In the genomic region with DNA sequence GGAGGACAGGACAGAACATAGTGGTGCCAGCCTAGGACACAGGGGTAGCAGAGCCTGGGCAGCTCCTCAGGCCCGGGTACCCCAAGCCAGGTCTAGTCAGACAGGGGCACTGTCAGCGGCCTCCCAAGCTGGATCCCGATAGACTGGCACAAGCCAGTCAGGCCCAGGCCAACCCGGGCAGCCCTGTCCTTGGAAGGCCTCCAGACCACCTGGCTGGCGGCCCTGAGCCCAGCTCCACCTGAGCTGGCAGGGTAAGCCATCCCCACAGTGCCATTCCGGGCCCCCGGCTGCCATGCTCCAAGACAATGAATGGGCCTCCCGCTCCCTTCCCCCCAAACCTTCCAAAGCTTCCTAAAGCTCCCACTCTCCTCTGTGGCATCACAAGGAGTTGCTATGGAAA, we compare ENCODE assay signal across 16 cellular contexts.
DNase-seq lines count a peak whose midpoint lies in the region; ATAC-seq and TF ChIP-seq lines count a peak whose summit lies in the region.
"Had no signal": no experiment of that assay in that cellular context is flagged by ENCODE, and none has a peak within 500 bp of the region (broad histone marks: within the 10 kb centered on the region; RNA-seq: fewer than 3 reads in every experiment).

No MANE protein-coding gene starts in this region.

- TF ChIP-seq CTCF in natural killer cell (IDR thresholded peaks at IDR 0.05) (no peak), VCaP (conservative IDR thresholded peaks at IDR 0.05) (no peak), sigmoid colon (IDR thresholded peaks at IDR 0.05) (no peak)

- DNase-seq in natural killer cell treated with Interleukin-12 subunit alpha and Interleukin-12 subunit beta and Interleukin-15 and Interleukin-18, amount 100 ng/mL, for 72 hours (ENCODE audit: low spot score), result no peak
- DNase-seq in natural killer cell (no peak), medulla oblongata (ENCODE audit: extremely low spot score) (peak; percentile 44), SK-N-DZ (ENCODE audit: low spot score) (no peak), sigmoid colon (no peak)
- DNase-seq: BE2C, Calu3, GDM1, NCI-H1105, NCI-H1694, NCI-H446, PC-9 had no signal

- ATAC-seq in natural killer cell treated with Interleukin-12 subunit alpha and Interleukin-12 subunit beta and Interleukin-15 and Interleukin-18, amount 100 ng/mL, for 72 hours, result peak; percentile 14 to 22
- ATAC-seq in natural killer cell (no peak), HG03108 (IDR thresholded peaks at IDR 0.05; ENCODE audit: unreplicated experiment) (no peak)

- H3K27me3 Mint-ChIP-seq in natural killer cell treated with Interleukin-12 subunit alpha and Interleukin-12 subunit beta and Interleukin-15 and Interleukin-18, amount 100 ng/mL, for 72 hours, result peaks cover 0 to 3% of the 10 kb centered on the region in 2 donors
- H3K27me3 Mint-ChIP-seq in natural killer cell (ENCODE audit: low read depth in 2 of 2), result peaks cover 7 to 15% of the 10 kb centered on the region in 2 donors

- WGBS in sigmoid colon, 2 donors, result 90% methylated on average over 8 of the region's 8 CpGs

- no peaks in the 10 kb centered on the region for H3K36me3 Mint-ChIP-seq in natural killer cell treated with Interleukin-12 subunit alpha and Interleukin-12 subunit beta and Interleukin-15 and Interleukin-18, amount 100 ng/mL, for 72 hours
- H3K36me3 Mint-ChIP-seq in natural killer cell, result no peaks in the 10 kb centered on the region
- H3K36me3 Mint-ChIP-seq: CD4-positive, alpha-beta memory T cell had no signal

- no peaks in the 10 kb centered on the region for H3K9me3 Mint-ChIP-seq in natural killer cell treated with Interleukin-12 subunit alpha and Interleukin-12 subunit beta and Interleukin-15 and Interleukin-18, amount 100 ng/mL, for 72 hours
- H3K9me3 Mint-ChIP-seq in natural killer cell, result no peaks in the 10 kb centered on the region

- intact Hi-C loops in natural killer cell (cut with micrococcal nuclease), result no loop called here
- intact Hi-C loops in sigmoid colon (cut with DNase I), result no loop called here

- H3K4me3 Mint-ChIP-seq in natural killer cell treated with Interleukin-12 subunit alpha and Interleukin-12 subunit beta and Interleukin-15 and Interleukin-18, amount 100 ng/mL, for 72 hours, result no peak overlapping the region
- H3K4me3 Mint-ChIP-seq in natural killer cell, result no peak overlapping the region
- H3K4me3 Mint-ChIP-seq: CD4-positive, alpha-beta memory T cell had no signal

- no peak overlapping the region for H3K4me3 ChIP-seq in sigmoid colon
- H3K4me3 ChIP-seq: GM12878, PC-9 had no signal

- no peaks in the 10 kb centered on the region for H3K4me1 Mint-ChIP-seq in natural killer cell treated with Interleukin-12 subunit alpha and Interleukin-12 subunit beta and Interleukin-15 and Interleukin-18, amount 100 ng/mL, for 72 hours (ENCODE audit: low read depth in 2 of 2)
- H3K4me1 Mint-ChIP-seq in natural killer cell, result no peaks in the 10 kb centered on the region

- no peak overlapping the region for H3K27ac Mint-ChIP-seq in natural killer cell treated with Interleukin-12 subunit alpha and Interleukin-12 subunit beta and Interleukin-15 and Interleukin-18, amount 100 ng/mL, for 72 hours
- H3K27ac Mint-ChIP-seq in natural killer cell, result no peak overlapping the region
- H3K27ac Mint-ChIP-seq: CD4-positive, alpha-beta memory T cell had no signal

- TF ChIP-seq EP300 in sigmoid colon (IDR thresholded peaks at IDR 0.05), result no peak

- peak overlapping the region; percentile 21; the same call in 1 of the 2 replicates for H3K27ac ChIP-seq in VCaP
- no peak overlapping the region for H3K27ac ChIP-seq in sigmoid colon
- H3K27ac ChIP-seq: PC-9 had no signal

- H3K27me3 ChIP-seq in sigmoid colon, result peaks cover 0 to 13% (median 0%) of the 10 kb centered on the region in 3 donors
- H3K27me3 ChIP-seq: BE2C had no signal

- no peak for TF ChIP-seq POLR2A in sigmoid colon (IDR thresholded peaks at IDR 0.05)

- H3K9me3 ChIP-seq in sigmoid colon, result no peaks in the 10 kb centered on the region
- H3K9me3 ChIP-seq: BE2C had no signal

- no peaks in the 10 kb centered on the region for H3K36me3 ChIP-seq in sigmoid colon
- H3K36me3 ChIP-seq: BE2C had no signal

- no peaks in the 10 kb centered on the region for H3K4me1 ChIP-seq in sigmoid colon
- H3K4me1 ChIP-seq: BE2C had no signal

Comparison
In these comparisons a context has a peak if more than half of its experiments do, and no peak if none do; other contexts are left out.
1. ATAC-seq: peak in natural killer cell treated with Interleukin-12 subunit alpha and Interleukin-12 subunit beta and Interleukin-15 and Interleukin-18, amount 100 ng/mL, for 72 hours (2 of 2); none in natural killer cell (0 of 3) and HG03108 (single experiment).